In genomic region chr2:7061436-7061779, GRCh38 we compare ENCODE assay signal across 15 cellular contexts.
"Had no signal": no experiment of that assay in that cellular context is flagged by ENCODE, and none has a peak within 500 bp of the region (broad histone marks: within the 10 kb centered on the region; RNA-seq: fewer than 3 reads in every experiment).

No MANE protein-coding gene starts in this region.

- H3K4me3 ChIP-seq: coronary artery, esophagus muscularis mucosa, lung, pancreas, right lobe of liver, thyroid gland had no signal

- H3K27me3 ChIP-seq: esophagus muscularis mucosa, neutrophil, pancreas, right lobe of liver, thyroid gland had no signal

- H3K27ac ChIP-seq: coronary artery, neutrophil, pancreas, right lobe of liver, thyroid gland had no signal

- H3K36me3 ChIP-seq: esophagus muscularis mucosa, neutrophil, pancreas, right lobe of liver, thyroid gland had no signal

- H3K4me1 ChIP-seq: pancreas, right lobe of liver, thyroid gland had no signal

- ATAC-seq: natural killer cell; pancreas; right lobe of liver; stimulated activated effector memory CD8-positive, alpha-beta T cell treated with anti-CD3 and anti-CD28 coated beads, Interleukin-12 subunit alpha, Interleukin-12 subunit beta, amount 100 ng/mL, for 72 hours; stimulated activated naive CD8-positive, alpha-beta T cell treated with anti-CD3 and anti-CD28 coated beads, Interleukin-15, Interleukin-2, amounts not matched to agents 100 U/mL and 50 U/mL, for 24 hours had no signal

- H3K9me3 ChIP-seq: esophagus muscularis mucosa, neutrophil, pancreas, right lobe of liver, thyroid gland had no signal

- DNase-seq: dermis blood vessel endothelial cell; effector memory CD4-positive, alpha-beta T cell; foreskin melanocyte; natural killer cell; pancreas; right lobe of liver; stimulated activated CD4-positive, alpha-beta T cell treated with anti-CD3 and anti-CD28 coated beads, Interleukin-2, amount 100 ng/mL, for 24 hours; stimulated activated CD4-positive, alpha-beta T cell treated with anti-CD3 and anti-CD28 coated beads, Interleukin-4, amount 100 ng/mL, for 24 hours; stimulated activated naive CD8-positive, alpha-beta T cell treated with anti-CD3 and anti-CD28 coated beads, Interleukin-15, Interleukin-2, amounts not matched to agents 100 U/mL and 50 U/mL, for 24 hours; thyroid gland had no signal
